ENCODE assay signal across 8 cellular contexts in the genomic region with DNA sequence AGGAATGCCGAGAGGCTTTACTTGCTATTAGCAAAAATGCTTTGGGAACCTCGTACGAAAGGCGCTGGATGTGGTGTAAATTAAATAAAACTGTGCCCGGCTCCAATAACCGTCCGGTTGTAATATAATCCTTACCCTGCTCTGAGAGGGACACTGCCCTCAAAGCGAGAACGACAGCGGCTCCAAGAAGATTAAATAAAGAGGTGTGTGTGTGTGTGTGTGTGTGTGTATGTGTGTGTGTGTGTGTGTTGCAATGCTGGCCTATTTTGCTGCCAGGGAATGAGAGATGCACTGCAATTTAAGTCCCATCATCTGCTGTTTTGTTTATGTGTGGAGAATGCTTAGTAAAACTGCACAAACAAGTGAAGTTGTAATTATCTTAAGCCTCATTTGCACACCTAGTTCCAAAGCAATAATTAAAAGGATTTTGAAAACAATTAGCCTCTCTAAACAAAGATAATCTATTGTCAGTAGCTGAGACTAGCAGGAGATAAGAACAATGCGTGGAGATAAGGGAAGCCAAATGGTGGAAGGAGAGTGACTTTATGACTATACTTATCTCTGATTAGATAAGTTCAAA. TPM values are rescaled to one million over a fixed set of nuclear protein-coding genes. Genes with fewer than 3 reads are reported as not detected.
A peak's percentile ranks its signal among the peaks of the same experiment; 100 is the strongest.
DNase-seq lines count a peak whose midpoint lies in the region; ATAC-seq and TF ChIP-seq lines count a peak whose summit lies in the region.

No MANE protein-coding gene starts in this region.

- H3K9me3 Mint-ChIP-seq in Caco-2 (ENCODE audit: unreplicated experiment) = no peaks in the 10 kb centered on the region
- H3K9me3 Mint-ChIP-seq in WTC11 = no peaks in the 10 kb centered on the region

- DNase-seq in Caco-2 (peak in 1 of 2 experiments; percentile 49), WTC11 (ENCODE audit: low spot score) (no peak), myocyte (ENCODE audit: low read depth) (peak; percentile 82), stomach (no peak), A172 (ENCODE audit: low spot score) (no peak), NCI-H2227 (lab: John Stamatoyannopoulos, UW; ENCODE audit: unreplicated experiment) (no peak), nucleus accumbens (lab: John Stamatoyannopoulos, UW) (no peak)

- no peak for TF ChIP-seq POLR2A in stomach (IDR thresholded peaks at IDR 0.05)

- POLR2A ChIA-PET in Caco-2 (lab: Charles Lee) (no interaction called here), WTC11 (lab: Charles Lee) (interaction anchor here (1.0 kb wide), 1 partner anchor 10 kb away, joined by 3 read pairs; no protein-coding TSS in a partner anchor)

- H3K27me3 ChIP-seq in Caco-2 (replicated peaks; ENCODE audit: control insufficient read depth, insufficient read depth, low read length) (peaks cover 6% of the 10 kb centered on the region), stomach (peaks cover 52 to 100% (median 99%) of the 10 kb centered on the region in 3 donors)

- BruUV-seq in Caco-2 (replicated peaks; lab: Mats Ljungman, UMichigan) = no TSS peak

- WGBS in stomach, 5 donors = 4 to 16% (median 6%) methylated on average over 11 of the region's 11 CpGs

- no peak overlapping the region for H3K27ac Mint-ChIP-seq in Caco-2 (ENCODE audit: unreplicated experiment)
- no peak overlapping the region for H3K27ac Mint-ChIP-seq in WTC11

- TF ChIP-seq EP300 in Ishikawa (IDR thresholded peaks at IDR 0.05; ENCODE audit: borderline replicate concordance) (no peak), stomach (IDR thresholded peaks at IDR 0.05) (no peak)

- H3K27ac ChIP-seq in stomach = no peak overlapping the region

- H3K27me3 Mint-ChIP-seq in Caco-2 (ENCODE audit: insufficient read depth, unreplicated experiment) (peaks cover 35% of the 10 kb centered on the region), WTC11 (ENCODE audit: low read depth) (peaks cover 99% of the 10 kb centered on the region)

- no peak for ATAC-seq in WTC11

- intact Hi-C loops in Caco-2 (cut with micrococcal nuclease; ENCODE audit: unreplicated experiment) = loop anchor here (1.0 kb wide), 1 partner anchor 220 kb away; no protein-coding TSS in a partner anchor
- intact Hi-C loops in stomach (cut with DNase I; ENCODE audit: low total_unique reads) = no loop called here

- H3K36me3 Mint-ChIP-seq in Caco-2 (ENCODE audit: insufficient read depth, unreplicated experiment) (peaks cover 9% of the 10 kb centered on the region), WTC11 (no peaks in the 10 kb centered on the region)

- H3K36me3 ChIP-seq in Caco-2 (ENCODE audit: control insufficient read depth, insufficient read depth, low read length) = no peaks in the 10 kb centered on the region
- H3K36me3 ChIP-seq in stomach = no peaks in the 10 kb centered on the region

- H3K4me3 ChIP-seq in Caco-2 (ENCODE audit: low read depth, low read length) (no peak overlapping the region), stomach (peak overlapping the region in 2 of 4 donors; percentile 60 to 63)

- peaks cover 34% of the 10 kb centered on the region for H3K4me1 ChIP-seq in Caco-2
- H3K4me1 ChIP-seq in stomach = peaks cover 37 to 63% (median 52%) of the 10 kb centered on the region in 4 donors

- CTCF ChIA-PET in Caco-2 (lab: Charles Lee) (interaction anchor here (1.1 kb wide), 1 partner anchor 25 kb away, joined by 4 read pairs; no protein-coding TSS in a partner anchor), WTC11 (lab: Charles Lee) (interaction anchor here (0.9 to 1.2 kb wide), 2 partner anchors 13 to 27 kb away, joined by 3 to 4 read pairs; no protein-coding TSS in a partner anchor)

- TF ChIP-seq RAD21 in Ishikawa (IDR thresholded peaks at IDR 0.05; ENCODE audit: low read depth) = no peak

- H3K9me3 ChIP-seq in Caco-2 = no peaks in the 10 kb centered on the region
- no peaks in the 10 kb centered on the region for H3K9me3 ChIP-seq in stomach

- TF ChIP-seq CTCF in Caco-2 (IDR thresholded peaks at IDR 0.05; ENCODE audit: insufficient read depth in 1 of 2, low read depth in 1 of 2, low read length in 1 of 2, severe bottlenecking in 1 of 2, unreplicated experiment in 1 of 2) (no peak), WTC11 (IDR thresholded peaks at IDR 0.05) (no peak), stomach (IDR thresholded peaks at IDR 0.05) (no peak)

- H3K4me1 Mint-ChIP-seq in Caco-2 (ENCODE audit: low read depth, unreplicated experiment) (peaks cover 21% of the 10 kb centered on the region), WTC11 (peaks cover 85% of the 10 kb centered on the region)

- peak overlapping the region; percentile 77 for H3K4me3 Mint-ChIP-seq in Caco-2 (ENCODE audit: unreplicated experiment)
- peak overlapping the region; percentile 70 for H3K4me3 Mint-ChIP-seq in WTC11

TF ChIP-seq in Ishikawa, 13 proteins besides CTCF, POLR2A, EP300 and RAD21:
- TF ChIP-seq CEBPB (IDR thresholded peaks at IDR 0.05) = peak; percentile 35; the same call in 1 of the 2 replicates
- no peak for TF ChIP-seq EGR1 (IDR thresholded peaks at IDR 0.05)
- TF ChIP-seq ZBTB7A (IDR thresholded peaks at IDR 0.05; ENCODE audit: low read depth) = no peak
- no peak for TF ChIP-seq MAX (IDR thresholded peaks at IDR 0.05)
TF ChIP-seq in Ishikawa: peak in this region for 1.

TF ChIP-seq in WTC11, 78 proteins besides CTCF, POLR2A, EP300 and RAD21:
- TF ChIP-seq IRF1 (CRISPR knock-in tag; IDR thresholded peaks at IDR 0.05) = no peak
- no peak for TF ChIP-seq FOXJ3 (CRISPR knock-in tag; IDR thresholded peaks at IDR 0.05; ENCODE audit: borderline replicate concordance)
- TF ChIP-seq ZNF512 (CRISPR knock-in tag; IDR thresholded peaks at IDR 0.05; ENCODE audit: borderline replicate concordance) = no peak
- TF ChIP-seq IRF2 (CRISPR knock-in tag; IDR thresholded peaks at IDR 0.05; ENCODE audit: borderline replicate concordance, low read depth) = no peak
- TF ChIP-seq, protein P1, sequence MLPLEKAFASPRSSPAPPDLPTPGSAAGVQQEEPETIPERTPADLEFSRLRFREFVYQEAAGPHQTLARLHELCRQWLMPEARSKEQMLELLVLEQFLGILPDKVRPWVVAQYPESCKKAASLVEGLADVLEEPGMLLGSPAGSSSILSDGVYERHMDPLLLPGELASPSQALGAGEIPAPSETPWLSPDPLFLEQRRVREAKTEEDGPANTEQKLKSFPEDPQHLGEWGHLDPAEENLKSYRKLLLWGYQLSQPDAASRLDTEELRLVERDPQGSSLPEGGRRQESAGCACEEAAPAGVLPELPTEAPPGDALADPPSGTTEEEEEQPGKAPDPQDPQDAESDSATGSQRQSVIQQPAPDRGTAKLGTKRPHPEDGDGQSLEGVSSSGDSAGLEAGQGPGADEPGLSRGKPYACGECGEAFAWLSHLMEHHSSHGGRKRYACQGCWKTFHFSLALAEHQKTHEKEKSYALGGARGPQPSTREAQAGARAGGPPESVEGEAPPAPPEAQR (CRISPR knock-in tag; IDR thresholded peaks at IDR 0.05) = no peak
- no peak for TF ChIP-seq SOX15 (CRISPR knock-in tag; IDR thresholded peaks at IDR 0.05)
- no peak for TF ChIP-seq E2F5 (CRISPR knock-in tag; IDR thresholded peaks at IDR 0.05)
- TF ChIP-seq ZBTB21 (CRISPR knock-in tag; IDR thresholded peaks at IDR 0.05; ENCODE audit: borderline replicate concordance) = no peak
- no peak for TF ChIP-seq ATF1 (CRISPR knock-in tag; IDR thresholded peaks at IDR 0.05)
- no peak for TF ChIP-seq ZNF671 (CRISPR knock-in tag; IDR thresholded peaks at IDR 0.05)

RNA-seq across cellular contexts. Expression of gene SIX1, which starts 1.2 kb away (rescaled TPM):
- 0.26 and 0.32 TPM in 2 replicates for total RNA-seq in Caco-2 (2022)
- total RNA-seq in WTC11 (2021) = 0.21 to 0.59 TPM (median 0.30 TPM) in 3 replicates
- total RNA-seq in myocyte = 96.6 and 118 TPM in 2 replicates
- polyA plus RNA-seq in myocyte (2012) = 26.2 TPM
- total RNA-seq in stomach = 1 to 10 TPM in 1 of 5 donors, under 1 TPM in 1, not detected in 3; 0.73 to 8.0 TPM
- under 1 TPM in 2 of 3 donors, not detected in 1; 0.19 to 0.61 TPM for polyA plus RNA-seq in stomach
- 1.4 and 3.2 TPM in 2 replicates for total RNA-seq in A172 (2014; rRNA removed; shearing (Covaris generic))

Comparison
In these comparisons a context has a peak if more than half of its experiments do, and no peak if none do; other contexts are left out.
1. RNA of gene SIX1, which starts 1.2 kb away (total RNA-seq): 96.6 to 118 TPM in myocyte; 1.4 to 3.2 TPM in A172, 0.21 to 0.59 TPM in WTC11, 0.26 to 0.32 TPM in Caco-2 and 0.73 to 8.0 TPM in stomach; every median in the first group is over 10 times any median in the second.